ENCODE assay signal across 10 cellular contexts in genomic region chr6:130602151-130602770, GRCh38.
DNase-seq lines count a peak whose midpoint lies in the region; TF ChIP-seq lines count a peak whose summit lies in the region.
"Had no signal": no experiment of that assay in that cellular context is flagged by ENCODE, and none has a peak within 500 bp of the region (broad histone marks: within the 10 kb centered on the region; RNA-seq: fewer than 3 reads in every experiment).

No MANE protein-coding gene starts in this region.

- H3K4me3 ChIP-seq in SK-N-SH (ENCODE audit: low read depth in 2 of 2, low read length in 1 of 2) = 0 out of 4 replicates have a peak overlapping the region, but pooled peaks of 1 of the 2 experiments have one; percentile 7

- POLR2A ChIA-PET in SK-N-SH (lab: Yijun Ruan, JAX) = no interaction called here

- H3K4me1 ChIP-seq in SK-N-SH (ENCODE audit: control insufficient read depth in 1 of 2, insufficient read depth in 2 of 2, low read depth in 1 of 2, low read length in 1 of 2) = peaks cover 0 to 37% of the 10 kb centered on the region in 2 experiments; a peak in 3 of 4 replicates

- no peak for TF ChIP-seq CTCF in SK-N-SH (IDR thresholded peaks at IDR 0.05)

- H3K9me3 ChIP-seq in SK-N-SH = no peaks in the 10 kb centered on the region

- CTCF ChIA-PET in SK-N-SH (lab: Yijun Ruan, JAX) = no interaction called here

- H3K4me2 ChIP-seq in SK-N-SH = peak overlapping the region; percentile 71

- peak; percentile 36 for DNase-seq in activated CD4-positive, alpha-beta T cell treated with anti-CD3 and anti-CD28 coated beads for 48 hours
- no peak for DNase-seq in activated CD4-positive, alpha-beta T cell treated with anti-CD3 and anti-CD28 coated beads for 1 hour
- DNase-seq in SK-N-SH (no peak), epithelial cell of prostate (ENCODE audit: low read depth, low spot score) (peak; percentile 95), DMS79 (lab: John Stamatoyannopoulos, UW) (no peak), hippocampal formation (lab: John Stamatoyannopoulos, UW) (no peak), DMS 273 (lab: John Stamatoyannopoulos, UW; ENCODE audit: unreplicated experiment) (no peak)
- DNase-seq in stimulated activated CD4-positive, alpha-beta T cell treated with anti-CD3 and anti-CD28 coated beads, Interleukin-2, amount 100 ng/mL, for 4 hours (ENCODE audit: low read depth) = peak; percentile 28
- DNase-seq: C1 segment of cervical spinal cord, NCI-H1105 treated with DMSO at 0.1 percent for 48 hours had no signal

- H3K27ac ChIP-seq in SK-N-SH (ENCODE audit: low read depth in 2 of 2, low read length in 1 of 2) (peak overlapping the region; percentile 82 to 98), epithelial cell of prostate (peak overlapping the region; percentile 92)

- peaks cover 24% of the 10 kb centered on the region for H3F3A ChIP-seq in SK-N-SH (replicated peaks; ENCODE audit: insufficient read depth)

- peak overlapping the region; percentile 43; the same call in 1 of the 2 replicates for H3K9ac ChIP-seq in SK-N-SH

- H2AFZ ChIP-seq in SK-N-SH (ENCODE audit: low read depth) = no peak overlapping the region

- no peaks in the 10 kb centered on the region for H3K9me2 ChIP-seq in SK-N-SH

- WGBS in SK-N-SH (ENCODE audit: low lambda C conversion rate) = 4% methylated on average over 8 of the region's 8 CpGs

- no peaks in the 10 kb centered on the region for H3K36me3 ChIP-seq in SK-N-SH (replicated peaks in 1 of 2; ENCODE audit: control insufficient read depth in 1 of 2, insufficient read depth in 2 of 2, low read length in 1 of 2)

- no peak for TF ChIP-seq RAD21 in SK-N-SH (IDR thresholded peaks at IDR 0.05; ENCODE audit: low read length)

- no peaks in the 10 kb centered on the region for H3K27me3 ChIP-seq in SK-N-SH (ENCODE audit: insufficient read depth)

- H3K79me2 ChIP-seq in SK-N-SH (ENCODE audit: insufficient read depth) = no peaks in the 10 kb centered on the region

- no peaks in the 10 kb centered on the region for H4K20me1 ChIP-seq in SK-N-SH (ENCODE audit: insufficient read depth)

- peak; percentile 82 to 100 for TF ChIP-seq EP300 in SK-N-SH (IDR thresholded peaks at IDR 0.05; ENCODE audit: borderline replicate concordance in 1 of 2, low read depth in 1 of 2, low read length in 1 of 2)

TF ChIP-seq in SK-N-SH, 30 proteins besides CTCF, POLR2A, EP300 and RAD21 (continues in another document):
- TF ChIP-seq JUND (IDR thresholded peaks at IDR 0.05) = peak; percentile 100
- TF ChIP-seq FOXM1 (IDR thresholded peaks at IDR 0.05; ENCODE audit: low read depth) = peak; percentile 97
- peak; percentile 42; the same call in 1 of the 2 replicates for TF ChIP-seq GABPA (IDR thresholded peaks at IDR 0.05; ENCODE audit: low read depth)
- TF ChIP-seq, protein P1, sequence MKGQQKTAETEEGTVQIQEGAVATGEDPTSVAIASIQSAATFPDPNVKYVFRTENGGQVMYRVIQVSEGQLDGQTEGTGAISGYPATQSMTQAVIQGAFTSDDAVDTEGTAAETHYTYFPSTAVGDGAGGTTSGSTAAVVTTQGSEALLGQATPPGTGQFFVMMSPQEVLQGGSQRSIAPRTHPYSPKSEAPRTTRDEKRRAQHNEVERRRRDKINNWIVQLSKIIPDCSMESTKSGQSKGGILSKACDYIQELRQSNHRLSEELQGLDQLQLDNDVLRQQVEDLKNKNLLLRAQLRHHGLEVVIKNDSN (IDR thresholded peaks at IDR 0.05; ENCODE audit: borderline replicate concordance, low read depth) = no peak
- TF ChIP-seq FOSL2 (IDR thresholded peaks at IDR 0.05; ENCODE audit: borderline replicate concordance, low read depth) = peak; percentile 100
- TF ChIP-seq NFIC (IDR thresholded peaks at IDR 0.05; ENCODE audit: borderline replicate concordance) = peak; percentile 93
- TF ChIP-seq PBX3 (IDR thresholded peaks at IDR 0.05) = peak; percentile 96
- TF ChIP-seq MEF2A (IDR thresholded peaks at IDR 0.05; ENCODE audit: borderline replicate concordance, low read depth) = peak; percentile 95
- peak; percentile 99 for TF ChIP-seq TCF12 (IDR thresholded peaks at IDR 0.05)
- no peak for TF ChIP-seq RCOR1 (IDR thresholded peaks at IDR 0.05; ENCODE audit: low read length)
- TF ChIP-seq ZBTB33 (IDR thresholded peaks at IDR 0.05; ENCODE audit: borderline replicate concordance, low read depth) = peak; percentile 90
- TF ChIP-seq MXI1 (IDR thresholded peaks at IDR 0.05; ENCODE audit: low read depth, low read length) = no peak
- no peak for TF ChIP-seq GATA2 (CRISPR knock-in tag; IDR thresholded peaks at IDR 0.05)
- TF ChIP-seq, protein P2, sequence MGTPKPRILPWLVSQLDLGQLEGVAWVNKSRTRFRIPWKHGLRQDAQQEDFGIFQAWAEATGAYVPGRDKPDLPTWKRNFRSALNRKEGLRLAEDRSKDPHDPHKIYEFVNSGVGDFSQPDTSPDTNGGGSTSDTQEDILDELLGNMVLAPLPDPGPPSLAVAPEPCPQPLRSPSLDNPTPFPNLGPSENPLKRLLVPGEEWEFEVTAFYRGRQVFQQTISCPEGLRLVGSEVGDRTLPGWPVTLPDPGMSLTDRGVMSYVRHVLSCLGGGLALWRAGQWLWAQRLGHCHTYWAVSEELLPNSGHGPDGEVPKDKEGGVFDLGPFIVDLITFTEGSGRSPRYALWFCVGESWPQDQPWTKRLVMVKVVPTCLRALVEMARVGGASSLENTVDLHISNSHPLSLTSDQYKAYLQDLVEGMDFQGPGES (IDR thresholded peaks at IDR 0.05; ENCODE audit: low read depth, low read length) = no peak
- TF ChIP-seq FOXJ3 (CRISPR knock-in tag; IDR thresholded peaks at IDR 0.05) = no peak
- TF ChIP-seq RFX5 (IDR thresholded peaks at IDR 0.05; ENCODE audit: low read length) = no peak
- TF ChIP-seq YY1 (IDR thresholded peaks at IDR 0.05; ENCODE audit: low read depth) = no peak
- peak; percentile 83; the same call in 1 of the 2 replicates for TF ChIP-seq POLR2AphosphoS5 (IDR thresholded peaks at IDR 0.05; ENCODE audit: low read depth, low read length)
- TF ChIP-seq CHD2 (IDR thresholded peaks at IDR 0.05; ENCODE audit: low read length, partially characterized antibody) = no peak
- no peak for TF ChIP-seq EZH2phosphoT487 (IDR thresholded peaks at IDR 0.05; ENCODE audit: borderline replicate concordance, low read depth)
- TF ChIP-seq RXRA (IDR thresholded peaks at IDR 0.05; ENCODE audit: borderline replicate concordance, low read depth) = peak; percentile 88
- TF ChIP-seq SMC3 (IDR thresholded peaks at IDR 0.05; ENCODE audit: low read depth, low read length) = no peak
- peak; percentile 45; the same call in 1 of the 2 replicates for TF ChIP-seq ELF1 (IDR thresholded peaks at IDR 0.05)
- TF ChIP-seq, protein P3, sequence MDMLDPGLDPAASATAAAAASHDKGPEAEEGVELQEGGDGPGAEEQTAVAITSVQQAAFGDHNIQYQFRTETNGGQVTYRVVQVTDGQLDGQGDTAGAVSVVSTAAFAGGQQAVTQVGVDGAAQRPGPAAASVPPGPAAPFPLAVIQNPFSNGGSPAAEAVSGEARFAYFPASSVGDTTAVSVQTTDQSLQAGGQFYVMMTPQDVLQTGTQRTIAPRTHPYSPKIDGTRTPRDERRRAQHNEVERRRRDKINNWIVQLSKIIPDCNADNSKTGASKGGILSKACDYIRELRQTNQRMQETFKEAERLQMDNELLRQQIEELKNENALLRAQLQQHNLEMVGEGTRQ (IDR thresholded peaks at IDR 0.05; ENCODE audit: borderline replicate concordance, low read depth, low read length) = no peak

Comparison
In these comparisons a context has a peak if more than half of its experiments do, and no peak if none do; other contexts are left out.
1. DNase-seq: peak in activated CD4-positive, alpha-beta T cell treated with anti-CD3 and anti-CD28 coated beads for 48 hours (single experiment), epithelial cell of prostate (single experiment) and stimulated activated CD4-positive, alpha-beta T cell treated with anti-CD3 and anti-CD28 coated beads, Interleukin-2, amount 100 ng/mL, for 4 hours (single experiment); none in activated CD4-positive, alpha-beta T cell treated with anti-CD3 and anti-CD28 coated beads for 1 hour (single experiment), SK-N-SH (single experiment), DMS79 (single experiment), hippocampal formation (0 of 2) and DMS 273 (single experiment).